In genomic region chr2:208280234-208280633, GRCh38 we compare ENCODE assay signal across 13 cellular contexts.
"Had no signal": no experiment of that assay in that cellular context is flagged by ENCODE, and none has a peak within 500 bp of the region (broad histone marks: within the 10 kb centered on the region; RNA-seq: fewer than 3 reads in every experiment).

No MANE protein-coding gene starts in this region.

- H3K4me1 ChIP-seq: lower lobe of right lung, neural progenitor cell had no signal

- DNase-seq: activated T-cell treated with anti-CD3 and anti-CD28 coated beads for 4 hours; dermis blood vessel endothelial cell; gastrocnemius medialis; heart right ventricle; left cardiac atrium; lower lobe of right lung; ovary; stimulated activated CD4-positive, alpha-beta T cell treated with anti-CD3 and anti-CD28 coated beads, Interleukin-1b, Interleukin-23, amount 100 ng/mL, for 48 hours; thyroid gland had no signal

- H3K4me2 ChIP-seq: neural progenitor cell had no signal

- H3K27ac ChIP-seq: gastrocnemius medialis, heart right ventricle, lower lobe of right lung, neural progenitor cell, ovary, thyroid gland had no signal

- FAIRE-seq: TTC549 had no signal

- H3K4me3 ChIP-seq: gastrocnemius medialis, heart right ventricle, lower lobe of right lung, neural progenitor cell, ovary, thyroid gland had no signal

- ATAC-seq: gastrocnemius medialis, heart right ventricle, left cardiac atrium, lower lobe of right lung, sciatic nerve had no signal

- H2AFZ ChIP-seq: neural progenitor cell had no signal

- H3K9me3 Mint-ChIP-seq: neural progenitor cell had no signal

- H3K9me3 ChIP-seq: gastrocnemius medialis, lower lobe of right lung, ovary, thyroid gland had no signal

- H3K4me3 Mint-ChIP-seq: activated naive CD4-positive, alpha-beta T cell treated with anti-CD3 and anti-CD28 coated beads for 36 hours; neural progenitor cell had no signal

- H3K36me3 ChIP-seq: ovary had no signal

- H3K27ac Mint-ChIP-seq: activated naive CD4-positive, alpha-beta T cell treated with anti-CD3 and anti-CD28 coated beads for 36 hours; neural progenitor cell had no signal

- H3K27me3 ChIP-seq: gastrocnemius medialis, heart right ventricle, neural progenitor cell, ovary, thyroid gland had no signal

- H3K9ac ChIP-seq: neural progenitor cell had no signal
